Comparison of ENCODE assay signal across 8 cellular contexts in genomic region chr5:131169810-131170539, GRCh38. TPM values are rescaled to one million over a fixed set of nuclear protein-coding genes. Genes with fewer than 3 reads are reported as not detected.
DNase-seq lines count a peak whose midpoint lies in the region; ATAC-seq and TF ChIP-seq lines count a peak whose summit lies in the region.

No MANE protein-coding gene starts in this region.

- no peaks in the 10 kb centered on the region for H3K27me3 ChIP-seq in cardiac muscle cell
- no peaks in the 10 kb centered on the region for H3K27me3 ChIP-seq in lung (ENCODE audit: control insufficient read depth, insufficient read depth)
- H3K27me3 ChIP-seq in upper lobe of right lung = no peaks in the 10 kb centered on the region

- no peak for DNase-seq in cardiac muscle cell (ENCODE audit: low read depth in 1 of 2, low spot score in 1 of 2)
- DNase-seq in left ventricle myocardium superior = no peak
- DNase-seq in astrocyte of the spinal cord (ENCODE audit: low read depth, low spot score) = no peak
- no peak for DNase-seq in lung (ENCODE audit: low spot score)
- DNase-seq in upper lobe of right lung = no peak
- no peak for DNase-seq in RKO (ENCODE audit: low spot score)
- DNase-seq in HPDE6-E6E7 (ENCODE audit: extremely low spot score) = no peak

- intact Hi-C loops in left ventricle myocardium superior (cut with micrococcal nuclease) (loop anchor here (10.0 kb wide), 1 partner anchor 245 kb away; no protein-coding TSS in a partner anchor), upper lobe of right lung (cut with DNase I) (no loop called here)

- H3K4me3 ChIP-seq in cardiac muscle cell (peak overlapping the region; percentile 56), astrocyte of the spinal cord (ENCODE audit: low read depth, low read length) (peak overlapping the region; percentile 83), lung (peak overlapping the region; percentile 32), upper lobe of right lung (peak overlapping the region; percentile 69)

- TF ChIP-seq CTCF in cardiac muscle cell (IDR thresholded peaks at IDR 0.05; ENCODE audit: low read depth, low read length) (no peak), astrocyte of the spinal cord (IDR thresholded peaks at IDR 0.05; ENCODE audit: low read depth, low read length) (no peak), lung (IDR thresholded peaks at IDR 0.05; ENCODE audit: control extremely low read depth, extremely low read depth) (no peak), upper lobe of right lung (IDR thresholded peaks at IDR 0.05) (no peak)

- H3K4me1 ChIP-seq in cardiac muscle cell (ENCODE audit: low read depth) (peaks cover 4% of the 10 kb centered on the region), lung (ENCODE audit: control insufficient read depth in 2 of 2, insufficient read depth in 2 of 2, low read length in 2 of 2) (peaks cover 2% of the 10 kb centered on the region in 2 donors), upper lobe of right lung (peaks cover 14% of the 10 kb centered on the region)

- ATAC-seq in left ventricle myocardium superior (no peak), lung (ENCODE audit: insufficient read depth, low FRiP score) (no peak), upper lobe of right lung (no peak), HG03175 (IDR thresholded peaks at IDR 0.05; ENCODE audit: unreplicated experiment) (no peak)

- 31 to 36% methylated on average over 16 of the region's 16 CpGs for WGBS in lung, 2 donors

- in situ Hi-C loops in astrocyte of the spinal cord (cut with HindIII; ENCODE audit: low sequenced_read_pairs) = no loop called here

- peak overlapping the region; percentile 76 for H3K27ac ChIP-seq in cardiac muscle cell
- H3K27ac ChIP-seq in lung (ENCODE audit: low read depth in 1 of 2, low read length in 1 of 2) = peak overlapping the region in 1 of 2 donors; percentile 72
- H3K27ac ChIP-seq in upper lobe of right lung = peak overlapping the region; percentile 78

- no peaks in the 10 kb centered on the region for H3K36me3 ChIP-seq in cardiac muscle cell
- no peaks in the 10 kb centered on the region for H3K36me3 ChIP-seq in lung (ENCODE audit: control insufficient read depth in 2 of 2, insufficient read depth in 2 of 2, low read length in 2 of 2)
- no peaks in the 10 kb centered on the region for H3K36me3 ChIP-seq in upper lobe of right lung

- no peaks in the 10 kb centered on the region for H3K9me3 ChIP-seq in cardiac muscle cell (ENCODE audit: low read depth)
- no peaks in the 10 kb centered on the region for H3K9me3 ChIP-seq in lung (ENCODE audit: control insufficient read depth in 2 of 2, insufficient read depth in 1 of 2, low read length in 1 of 2)
- no peaks in the 10 kb centered on the region for H3K9me3 ChIP-seq in upper lobe of right lung

RNA-seq across cellular contexts. Expression of gene LYRM7, which starts 0.8 kb away (rescaled TPM):
- total RNA-seq in cardiac muscle cell (6.5 and 7.1 TPM in 2 replicates), left ventricle myocardium superior (34.9 TPM), lung (10 to 100 TPM in 1 of 2 donors, 1 to 10 TPM in 1; 6.0 to 10.9 TPM), upper lobe of right lung (6.0 TPM)
- polyA plus RNA-seq in cardiac muscle cell (25.5 and 31.3 TPM in 2 replicates), lung (1 to 10 TPM; 3.1 to 3.2 TPM)

RNA-seq across cellular contexts. Expression of gene HINT1, which starts 4.9 kb away (rescaled TPM):
- total RNA-seq in cardiac muscle cell (125 and 145 TPM in 2 replicates), left ventricle myocardium superior (187 TPM), lung (100 to 1,000 TPM; 125 to 149 TPM), upper lobe of right lung (147 TPM)
- polyA plus RNA-seq in cardiac muscle cell (456 and 460 TPM in 2 replicates), lung (100 to 1,000 TPM; 215 to 259 TPM)

Comparison
In these comparisons a context has a peak if more than half of its experiments do, and no peak if none do; other contexts are left out.
1. H3K4me3 ChIP-seq: peak in every context shown above with its lines; median percentile 83 in astrocyte of the spinal cord; 69 in upper lobe of right lung; 56 in cardiac muscle cell; 32 in lung.